In genomic region chr2:101205521-101205998, GRCh38 we compare ENCODE assay signal across 1 cellular context.
TF ChIP-seq lines count a peak whose summit lies in the region.

No MANE protein-coding gene starts in this region.

TF ChIP-seq in HepG2, 621 proteins besides CTCF, POLR2A, EP300 and RAD21 (continued from another document and continues in another):
- TF ChIP-seq SKIL (CRISPR knock-in tag; IDR thresholded peaks at IDR 0.05; ENCODE audit: borderline replicate concordance) (no peak), ZNF775 (CRISPR knock-in tag; IDR thresholded peaks at IDR 0.05; ENCODE audit: borderline replicate concordance) (no peak), HNRNPK (IDR thresholded peaks at IDR 0.05; ENCODE audit: low read depth, low read length, poor library complexity, severe bottlenecking) (no peak), SETDB1 (CRISPR knock-in tag; IDR thresholded peaks at IDR 0.05; ENCODE audit: borderline replicate concordance) (no peak), KAT7 (CRISPR knock-in tag; IDR thresholded peaks at IDR 0.05; ENCODE audit: borderline replicate concordance) (no peak; the same call in 1 of the 2 replicates), POGK (CRISPR knock-in tag; conservative IDR thresholded peaks at IDR 0.05) (no peak), FOSL2 (CRISPR knock-in tag; IDR thresholded peaks at IDR 0.05) (0 out of 2 replicates have a peak, but pooled peaks have one; percentile 12), NFKBIZ (CRISPR knock-in tag; IDR thresholded peaks at IDR 0.05) (no peak), ZNF281 (CRISPR knock-in tag; IDR thresholded peaks at IDR 0.05; ENCODE audit: borderline replicate concordance) (no peak), ZNF670 (CRISPR knock-in tag; IDR thresholded peaks at IDR 0.05; ENCODE audit: borderline replicate concordance) (no peak), ZZZ3 (CRISPR knock-in tag; IDR thresholded peaks at IDR 0.05; ENCODE audit: borderline replicate concordance) (no peak), ZNF337 (CRISPR knock-in tag; IDR thresholded peaks at IDR 0.05; ENCODE audit: borderline replicate concordance, low read depth) (0 out of 2 replicates have a peak, but pooled peaks have one; percentile 46), GFI1 (CRISPR knock-in tag; IDR thresholded peaks at IDR 0.05; ENCODE audit: borderline replicate concordance) (no peak), FOXC1 (CRISPR knock-in tag; IDR thresholded peaks at IDR 0.05; ENCODE audit: borderline replicate concordance) (no peak), ETV6 (CRISPR knock-in tag; conservative IDR thresholded peaks at IDR 0.05) (no peak), MIER2 (CRISPR knock-in tag; IDR thresholded peaks at IDR 0.05) (no peak), SAP130 (CRISPR knock-in tag; IDR thresholded peaks at IDR 0.05; ENCODE audit: low read depth) (peak; percentile 56), HDAC1 (CRISPR knock-in tag; IDR thresholded peaks at IDR 0.05) (no peak), ZNF225 (CRISPR knock-in tag; IDR thresholded peaks at IDR 0.05) (no peak), POGZ (CRISPR knock-in tag; IDR thresholded peaks at IDR 0.05) (no peak; the same call in 1 of the 2 replicates), EEA1 (CRISPR knock-in tag; IDR thresholded peaks at IDR 0.05; ENCODE audit: borderline replicate concordance) (no peak), MIXL1 (CRISPR knock-in tag; IDR thresholded peaks at IDR 0.05) (peak; percentile 61; the same call in 1 of the 2 replicates), ZNF547 (CRISPR knock-in tag; IDR thresholded peaks at IDR 0.05) (no peak), ZMAT5 (CRISPR knock-in tag; IDR thresholded peaks at IDR 0.05; ENCODE audit: borderline replicate concordance, low read depth) (no peak), MAFG (CRISPR knock-in tag; IDR thresholded peaks at IDR 0.05) (no peak), BRCA1 (CRISPR knock-in tag; IDR thresholded peaks at IDR 0.05) (no peak), ZNF207 (IDR thresholded peaks at IDR 0.05; ENCODE audit: borderline replicate concordance) (no peak), ARHGAP35 (CRISPR knock-in tag; IDR thresholded peaks at IDR 0.05; ENCODE audit: borderline replicate concordance) (no peak), MAX (IDR thresholded peaks at IDR 0.05) (no peak), MBNL3 (CRISPR knock-in tag; conservative IDR thresholded peaks at IDR 0.05) (no peak), RORA (CRISPR knock-in tag; IDR thresholded peaks at IDR 0.05) (no peak), ZNF574 (CRISPR knock-in tag; IDR thresholded peaks at IDR 0.05) (no peak), SMAD1 (CRISPR knock-in tag; IDR thresholded peaks at IDR 0.05; ENCODE audit: borderline replicate concordance, low read depth) (no peak), ZNF672 (CRISPR knock-in tag; IDR thresholded peaks at IDR 0.05) (no peak), CBFB (CRISPR knock-in tag; IDR thresholded peaks at IDR 0.05) (no peak), ATF2 (CRISPR knock-in tag; IDR thresholded peaks at IDR 0.05) (peak; percentile 32; the same call in 1 of the 2 replicates), ZKSCAN1 (IDR thresholded peaks at IDR 0.05; ENCODE audit: low read length) (no peak), ZNF562 (CRISPR knock-in tag; IDR thresholded peaks at IDR 0.05; ENCODE audit: borderline replicate concordance) (no peak), ZNF616 (CRISPR knock-in tag; IDR thresholded peaks at IDR 0.05; ENCODE audit: low read depth) (no peak), ZFP36 (IDR thresholded peaks at IDR 0.05; ENCODE audit: borderline replicate concordance, low read depth, low read length, partially characterized antibody) (no peak), GZF1 (CRISPR knock-in tag; IDR thresholded peaks at IDR 0.05) (no peak)
- TF ChIP-seq, protein P1, sequence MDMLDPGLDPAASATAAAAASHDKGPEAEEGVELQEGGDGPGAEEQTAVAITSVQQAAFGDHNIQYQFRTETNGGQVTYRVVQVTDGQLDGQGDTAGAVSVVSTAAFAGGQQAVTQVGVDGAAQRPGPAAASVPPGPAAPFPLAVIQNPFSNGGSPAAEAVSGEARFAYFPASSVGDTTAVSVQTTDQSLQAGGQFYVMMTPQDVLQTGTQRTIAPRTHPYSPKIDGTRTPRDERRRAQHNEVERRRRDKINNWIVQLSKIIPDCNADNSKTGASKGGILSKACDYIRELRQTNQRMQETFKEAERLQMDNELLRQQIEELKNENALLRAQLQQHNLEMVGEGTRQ (IDR thresholded peaks at IDR 0.05; ENCODE audit: low read depth, low read length), result no peak
- TF ChIP-seq, protein P1 (CRISPR knock-in tag; IDR thresholded peaks at IDR 0.05; ENCODE audit: borderline replicate concordance), result no peak
- TF ChIP-seq, protein P2, sequence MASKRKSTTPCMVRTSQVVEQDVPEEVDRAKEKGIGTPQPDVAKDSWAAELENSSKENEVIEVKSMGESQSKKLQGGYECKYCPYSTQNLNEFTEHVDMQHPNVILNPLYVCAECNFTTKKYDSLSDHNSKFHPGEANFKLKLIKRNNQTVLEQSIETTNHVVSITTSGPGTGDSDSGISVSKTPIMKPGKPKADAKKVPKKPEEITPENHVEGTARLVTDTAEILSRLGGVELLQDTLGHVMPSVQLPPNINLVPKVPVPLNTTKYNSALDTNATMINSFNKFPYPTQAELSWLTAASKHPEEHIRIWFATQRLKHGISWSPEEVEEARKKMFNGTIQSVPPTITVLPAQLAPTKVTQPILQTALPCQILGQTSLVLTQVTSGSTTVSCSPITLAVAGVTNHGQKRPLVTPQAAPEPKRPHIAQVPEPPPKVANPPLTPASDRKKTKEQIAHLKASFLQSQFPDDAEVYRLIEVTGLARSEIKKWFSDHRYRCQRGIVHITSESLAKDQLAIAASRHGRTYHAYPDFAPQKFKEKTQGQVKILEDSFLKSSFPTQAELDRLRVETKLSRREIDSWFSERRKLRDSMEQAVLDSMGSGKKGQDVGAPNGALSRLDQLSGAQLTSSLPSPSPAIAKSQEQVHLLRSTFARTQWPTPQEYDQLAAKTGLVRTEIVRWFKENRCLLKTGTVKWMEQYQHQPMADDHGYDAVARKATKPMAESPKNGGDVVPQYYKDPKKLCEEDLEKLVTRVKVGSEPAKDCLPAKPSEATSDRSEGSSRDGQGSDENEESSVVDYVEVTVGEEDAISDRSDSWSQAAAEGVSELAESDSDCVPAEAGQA (IDR thresholded peaks at IDR 0.05; ENCODE audit: low read depth), result no peak
- TF ChIP-seq, protein P2 (CRISPR knock-in tag; IDR thresholded peaks at IDR 0.05; ENCODE audit: borderline replicate concordance), result no peak
- TF ChIP-seq, protein P3, sequence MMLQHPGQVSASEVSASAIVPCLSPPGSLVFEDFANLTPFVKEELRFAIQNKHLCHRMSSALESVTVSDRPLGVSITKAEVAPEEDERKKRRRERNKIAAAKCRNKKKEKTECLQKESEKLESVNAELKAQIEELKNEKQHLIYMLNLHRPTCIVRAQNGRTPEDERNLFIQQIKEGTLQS (CRISPR knock-in tag; IDR thresholded peaks at IDR 0.05), result no peak
